Comparison of ENCODE assay signal across 20 cellular contexts in genomic region chr3:141537866-141538265, GRCh38.
"Had no signal": no experiment of that assay in that cellular context is flagged by ENCODE, and none has a peak within 500 bp of the region (broad histone marks: within the 10 kb centered on the region; RNA-seq: fewer than 3 reads in every experiment).

No MANE protein-coding gene starts in this region.

- H3K4me3 Mint-ChIP-seq: activated CD8-positive, alpha-beta T cell treated with anti-CD3 and anti-CD28 coated beads for 36 hours; dendritic cell treated with granulocyte-macrophage colony-stimulating factor and Interleukin-4, amounts not matched to agents 40 ng/mL and 50 ng/mL, for 4 days; stimulated activated naive CD8-positive, alpha-beta T cell treated with anti-CD3 and anti-CD28 coated beads, Interleukin-15, Interleukin-2, amounts not matched to agents 100 ng/mL and 50 ng/mL, for 24 hours had no signal

- ATAC-seq: activated CD8-positive, alpha-beta T cell treated with anti-CD3 and anti-CD28 coated beads for 36 hours; gastrocnemius medialis; heart right ventricle had no signal

- DNase-seq: activated CD4-positive, alpha-beta T cell treated with anti-CD3 and anti-CD28 coated beads for 48 hours; activated CD4-positive, CD25-positive, alpha-beta regulatory T cell; activated CD8-positive, alpha-beta T cell treated with anti-CD3 and anti-CD28 coated beads for 36 hours; activated effector memory CD4-positive, alpha-beta T cell treated with Interleukin-2 at 50 U/mL for 16 hours; activated naive CD4-positive, alpha-beta T cell treated with anti-CD3 and anti-CD28 coated beads, Interleukin-2, amount 50 U/mL, for 16 hours; activated T-cell treated with anti-CD3 and anti-CD28 coated beads, Interleukin-2, amount 50 U/mL, for 48 hours; aorta; brain microvascular endothelial cell; effector CD8-positive, alpha-beta T cell; gastrocnemius medialis; heart right ventricle; left ventricle myocardium inferior; T1000; transverse colon had no signal

- H3K9me3 ChIP-seq: gastrocnemius medialis, prostate gland, transverse colon had no signal

- H3K27me3 ChIP-seq: brain microvascular endothelial cell, esophagus muscularis mucosa, gastrocnemius medialis, heart right ventricle, right atrium auricular region, transverse colon, vagina had no signal

- H3K27me3 Mint-ChIP-seq: activated CD8-positive, alpha-beta T cell treated with anti-CD3 and anti-CD28 coated beads for 36 hours; dendritic cell treated with granulocyte-macrophage colony-stimulating factor and Interleukin-4, amounts not matched to agents 40 ng/mL and 50 ng/mL, for 4 days; stimulated activated naive CD8-positive, alpha-beta T cell treated with anti-CD3 and anti-CD28 coated beads, Interleukin-15, Interleukin-2, amounts not matched to agents 100 ng/mL and 50 ng/mL, for 24 hours had no signal

- H3K27ac ChIP-seq: brain microvascular endothelial cell, esophagus muscularis mucosa, gastrocnemius medialis, heart right ventricle, left ventricle myocardium inferior, prostate gland, right atrium auricular region, transverse colon, vagina had no signal

- H3K4me3 ChIP-seq: esophagus muscularis mucosa, gastrocnemius medialis, heart right ventricle, left ventricle myocardium inferior, prostate gland, right atrium auricular region, transverse colon, vagina had no signal

- H3K27ac Mint-ChIP-seq: dendritic cell treated with granulocyte-macrophage colony-stimulating factor and Interleukin-4, amounts not matched to agents 40 ng/mL and 50 ng/mL, for 4 days; stimulated activated naive CD8-positive, alpha-beta T cell treated with anti-CD3 and anti-CD28 coated beads, Interleukin-15, Interleukin-2, amounts not matched to agents 100 ng/mL and 50 ng/mL, for 24 hours had no signal

- H3K36me3 ChIP-seq: gastrocnemius medialis, prostate gland, right atrium auricular region had no signal

- H3K4me1 ChIP-seq: gastrocnemius medialis, left ventricle myocardium inferior, prostate gland, right atrium auricular region, transverse colon, vagina had no signal
